24 cellular contexts compared by ENCODE assay signal in the genomic region with DNA sequence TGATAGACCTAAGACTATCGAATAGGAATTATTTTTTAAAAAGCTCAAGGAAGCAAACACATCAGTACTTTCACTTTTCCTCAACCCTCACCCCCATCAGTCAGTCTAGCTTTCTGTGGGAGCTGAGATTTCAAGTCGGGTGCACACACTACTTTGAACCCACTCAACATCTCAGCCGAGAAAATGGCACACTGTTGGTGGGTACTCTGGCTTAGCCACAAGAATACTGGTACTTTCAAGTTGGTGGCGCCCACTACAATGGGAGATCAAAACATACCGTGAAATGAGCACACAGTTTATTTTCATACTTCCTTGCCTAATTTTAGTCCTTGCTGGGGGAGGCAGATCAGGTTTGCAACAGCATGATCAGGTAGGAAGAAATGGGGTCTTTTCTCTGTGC. TPM values are rescaled to one million over a fixed set of nuclear protein-coding genes. Genes with fewer than 3 reads are reported as not detected.
A peak's percentile ranks its signal among the peaks of the same experiment; 100 is the strongest.
DNase-seq lines count a peak whose midpoint lies in the region; ATAC-seq, FAIRE-seq and TF ChIP-seq lines count a peak whose summit lies in the region.
"Had no signal": no experiment of that assay in that cellular context is flagged by ENCODE, and none has a peak within 500 bp of the region (broad histone marks: within the 10 kb centered on the region; RNA-seq: fewer than 3 reads in every experiment).

No MANE protein-coding gene starts in this region.

- no peak for TF ChIP-seq EP300 in ovary (IDR thresholded peaks at IDR 0.05)

- H3K4me3 ChIP-seq in ovary = no peak overlapping the region
- H3K4me3 ChIP-seq: esophagus muscularis mucosa, sigmoid colon, upper lobe of right lung had no signal

- H3K9me3 Mint-ChIP-seq in T-helper 2 cell treated with Interferon-gamma antibody and Interleukin-4, amounts not matched to agents 5 μg/mL and 100 μg/mL, for 36 hours = no peaks in the 10 kb centered on the region
- no peaks in the 10 kb centered on the region for H3K9me3 Mint-ChIP-seq in activated CD8-positive, alpha-beta T cell treated with anti-CD3 and anti-CD28 coated beads for 36 hours
- no peaks in the 10 kb centered on the region for H3K9me3 Mint-ChIP-seq in central memory CD8-positive, alpha-beta T cell
- H3K9me3 Mint-ChIP-seq: natural killer cell treated with Interleukin-12 subunit alpha and Interleukin-12 subunit beta and Interleukin-15 and Interleukin-18, amount 100 ng/mL, for 72 hours had no signal

- no peaks in the 10 kb centered on the region for H3K9me3 ChIP-seq in ovary
- H3K9me3 ChIP-seq: esophagus muscularis mucosa, sigmoid colon, upper lobe of right lung had no signal

- no peaks in the 10 kb centered on the region for H3K27me3 Mint-ChIP-seq in T-helper 2 cell treated with Interferon-gamma antibody and Interleukin-4, amounts not matched to agents 5 μg/mL and 100 μg/mL, for 36 hours (ENCODE audit: low read depth)
- no peaks in the 10 kb centered on the region for H3K27me3 Mint-ChIP-seq in activated CD8-positive, alpha-beta T cell treated with anti-CD3 and anti-CD28 coated beads for 36 hours
- no peaks in the 10 kb centered on the region for H3K27me3 Mint-ChIP-seq in central memory CD8-positive, alpha-beta T cell

- no peaks in the 10 kb centered on the region for H3K4me1 ChIP-seq in ovary (ENCODE audit: insufficient read depth)
- H3K4me1 ChIP-seq: esophagus muscularis mucosa, parathyroid adenoma, sigmoid colon, upper lobe of right lung had no signal

- CTCF ChIA-PET in activated CD8-positive, alpha-beta T cell treated with anti-CD3 and anti-CD28 coated beads for 36 hours (lab: Charles Lee) = interaction anchor here (0.6 to 1.1 kb wide), 2 partner anchors 8 to 23 kb away, joined by 3 read pairs; no protein-coding TSS in a partner anchor

- TF ChIP-seq POLR2A in GM12891 (IDR thresholded peaks at IDR 0.05; ENCODE audit: low read depth, low read length) (no peak), ovary (IDR thresholded peaks at IDR 0.05) (no peak)

- H3K36me3 Mint-ChIP-seq in T-helper 2 cell treated with Interferon-gamma antibody and Interleukin-4, amounts not matched to agents 5 μg/mL and 100 μg/mL, for 36 hours (ENCODE audit: low read depth) = peaks cover 94% of the 10 kb centered on the region
- peaks cover 27% of the 10 kb centered on the region for H3K36me3 Mint-ChIP-seq in activated CD8-positive, alpha-beta T cell treated with anti-CD3 and anti-CD28 coated beads for 36 hours (ENCODE audit: low read depth)
- no peaks in the 10 kb centered on the region for H3K36me3 Mint-ChIP-seq in central memory CD8-positive, alpha-beta T cell (ENCODE audit: insufficient read depth)

- intact Hi-C loops in activated CD8-positive, alpha-beta T cell treated with anti-CD3 and anti-CD28 coated beads for 36 hours (cut with micrococcal nuclease) = no loop called here
- intact Hi-C loops in ovary (cut with DNase I) = no loop called here

- no peak for TF ChIP-seq CTCF in activated CD8-positive, alpha-beta T cell treated with anti-CD3 and anti-CD28 coated beads for 36 hours (IDR thresholded peaks at IDR 0.05)
- no peak for TF ChIP-seq CTCF in ovary (IDR thresholded peaks at IDR 0.05)

- peak overlapping the region; percentile 100 for H3K4me3 Mint-ChIP-seq in T-helper 2 cell treated with Interferon-gamma antibody and Interleukin-4, amounts not matched to agents 5 μg/mL and 100 μg/mL, for 36 hours
- H3K4me3 Mint-ChIP-seq in activated CD8-positive, alpha-beta T cell treated with anti-CD3 and anti-CD28 coated beads for 36 hours = peak overlapping the region; percentile 7
- peak overlapping the region; percentile 9 for H3K4me3 Mint-ChIP-seq in central memory CD8-positive, alpha-beta T cell
- H3K4me3 Mint-ChIP-seq: natural killer cell treated with Interleukin-12 subunit alpha and Interleukin-12 subunit beta and Interleukin-15 and Interleukin-18, amount 100 ng/mL, for 72 hours had no signal

- peak; percentile 37 for ATAC-seq in activated CD8-positive, alpha-beta T cell treated with anti-CD3 and anti-CD28 coated beads for 36 hours
- no peak for ATAC-seq in central memory CD8-positive, alpha-beta T cell (replicated peaks; ENCODE audit: extremely low read depth, poor library complexity, severe bottlenecking)
- no peak for ATAC-seq in GM21723 (IDR thresholded peaks at IDR 0.05; ENCODE audit: unreplicated experiment)
- ATAC-seq: natural killer cell treated with Interleukin-12 subunit alpha and Interleukin-12 subunit beta and Interleukin-15 and Interleukin-18, amount 100 ng/mL, for 72 hours; upper lobe of right lung had no signal

- no peaks in the 10 kb centered on the region for H3K27me3 ChIP-seq in ovary
- H3K27me3 ChIP-seq: esophagus muscularis mucosa, sigmoid colon, upper lobe of right lung had no signal

- no peak for DNase-seq in T-helper 2 cell treated with Interferon-gamma antibody and Interleukin-4, amounts not matched to agents 5 μg/mL and 100 μg/mL, for 36 hours (ENCODE audit: low spot score)
- no peak for DNase-seq in T-helper 2 cell
- no peak for DNase-seq in GM12891 (ENCODE audit: insufficient read length, low spot score)
- peak; percentile 32 for DNase-seq in activated CD8-positive, alpha-beta T cell treated with anti-CD3 and anti-CD28 coated beads for 36 hours
- DNase-seq in central memory CD8-positive, alpha-beta T cell (ENCODE audit: low spot score in 2 of 2) = no peak
- DNase-seq in globus pallidus (ENCODE audit: low spot score) = no peak
- DNase-seq in ovary = no peak
- DNase-seq: 8988T; aorta; cerebellar nuclear complex; effector CD8-positive, alpha-beta T cell; mesendoderm; NCI-H1417 treated with DMSO at 0.1 percent for 48 hours; NCI-H2171; NCI-H69; OCI-M1; SHP77 treated with DMSO at 0.1 percent for 48 hours; sigmoid colon; upper lobe of right lung had no signal

- POLR2A ChIA-PET in activated CD8-positive, alpha-beta T cell treated with anti-CD3 and anti-CD28 coated beads for 36 hours (lab: Charles Lee) = no interaction called here

- H3K27ac Mint-ChIP-seq in T-helper 2 cell treated with Interferon-gamma antibody and Interleukin-4, amounts not matched to agents 5 μg/mL and 100 μg/mL, for 36 hours = peak overlapping the region; percentile 87
- H3K27ac Mint-ChIP-seq in activated CD8-positive, alpha-beta T cell treated with anti-CD3 and anti-CD28 coated beads for 36 hours = no peak overlapping the region
- no peak overlapping the region for H3K27ac Mint-ChIP-seq in central memory CD8-positive, alpha-beta T cell (ENCODE audit: low read depth)

- 78 to 81% (median 80%) methylated on average over 5 of the region's 5 CpGs for WGBS in ovary, 3 donors

- H3K27ac ChIP-seq in ovary = no peak overlapping the region
- H3K27ac ChIP-seq: esophagus muscularis mucosa, parathyroid adenoma, sigmoid colon, upper lobe of right lung had no signal

- H3K36me3 ChIP-seq in ovary = no peaks in the 10 kb centered on the region
- H3K36me3 ChIP-seq: esophagus muscularis mucosa, sigmoid colon, upper lobe of right lung had no signal

- peak; percentile 72 for FAIRE-seq in GM12891 (lab: Jason Lieb, UNC)

- H3K4me1 Mint-ChIP-seq in T-helper 2 cell treated with Interferon-gamma antibody and Interleukin-4, amounts not matched to agents 5 μg/mL and 100 μg/mL, for 36 hours (ENCODE audit: low read depth) = peaks cover 71% of the 10 kb centered on the region
- peaks cover 57% of the 10 kb centered on the region for H3K4me1 Mint-ChIP-seq in activated CD8-positive, alpha-beta T cell treated with anti-CD3 and anti-CD28 coated beads for 36 hours (ENCODE audit: low read depth)
- peaks cover 16% of the 10 kb centered on the region for H3K4me1 Mint-ChIP-seq in central memory CD8-positive, alpha-beta T cell

TF ChIP-seq in GM12891, 5 proteins besides CTCF, POLR2A, EP300 and RAD21:
- no peak for TF ChIP-seq TAF1 (IDR thresholded peaks at IDR 0.05; ENCODE audit: low read depth, low read length)
- TF ChIP-seq POLR2AphosphoS5 (IDR thresholded peaks at IDR 0.05; ENCODE audit: low read depth, low read length) = no peak
- no peak for TF ChIP-seq PAX5 (IDR thresholded peaks at IDR 0.05; ENCODE audit: insufficient read depth, low read length, severe bottlenecking)
- no peak for TF ChIP-seq POU2F2 (IDR thresholded peaks at IDR 0.05; ENCODE audit: low read depth, low read length)
- no peak for TF ChIP-seq SPI1 (IDR thresholded peaks at IDR 0.05; ENCODE audit: low read depth, low read length)
TF ChIP-seq in GM12891: peak in this region for 0.

RNA-seq across cellular contexts. Expression of a gene that starts 10.2 kb away (rescaled TPM):
- 0.21 TPM for polyA plus RNA-seq in GM12891 (2012; ENCODE audit: low read depth, missing spikeins)
- 1 to 10 TPM; 2.6 to 3.1 TPM for total RNA-seq in activated CD8-positive, alpha-beta T cell treated with anti-CD3 and anti-CD28 coated beads for 36 hours
- under 1 TPM in 2 of 7 donors, not detected in 5; 0.10 to 0.23 TPM for total RNA-seq in ovary
- polyA plus RNA-seq in ovary = 1 to 10 TPM in 1 of 2 donors, under 1 TPM in 1; 0.08 to 1.3 TPM
- total RNA-seq: M059J had no signal
- polyA plus RNA-seq: aorta had no signal

Comparison
In these comparisons a context has a peak if more than half of its experiments do, and no peak if none do; other contexts are left out.
1. H3K4me3 Mint-ChIP-seq: peak in every context shown above with its lines; median percentile 100 in T-helper 2 cell treated with Interferon-gamma antibody and Interleukin-4, amounts not matched to agents 5 μg/mL and 100 μg/mL, for 36 hours; 9 in central memory CD8-positive, alpha-beta T cell; 7 in activated CD8-positive, alpha-beta T cell treated with anti-CD3 and anti-CD28 coated beads for 36 hours.